Comparison of ENCODE assay signal across 28 cellular contexts in the genomic region with DNA sequence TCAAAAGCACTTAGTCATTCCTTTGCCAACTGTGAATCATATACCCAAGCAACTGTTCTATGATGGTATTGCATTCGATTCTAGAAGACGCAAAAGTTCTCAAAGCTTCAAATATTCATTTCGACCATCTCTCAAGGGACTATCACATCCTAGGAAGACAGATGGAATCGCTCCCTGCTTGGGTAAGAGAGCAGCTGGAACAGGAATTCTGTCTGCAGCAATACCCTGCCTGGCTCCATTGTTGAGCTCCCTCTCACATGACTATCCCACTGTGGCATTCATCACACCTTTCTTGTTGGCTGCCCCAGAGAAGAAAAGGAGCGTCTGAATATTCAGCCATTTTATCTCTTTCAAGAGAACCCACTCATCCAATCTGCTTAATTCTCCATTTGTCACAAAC.
"Had no signal": no experiment of that assay in that cellular context is flagged by ENCODE, and none has a peak within 500 bp of the region (broad histone marks: within the 10 kb centered on the region; RNA-seq: fewer than 3 reads in every experiment).

No MANE protein-coding gene starts in this region.

- H3K9me3 Mint-ChIP-seq: activated B cell treated with CpG ODN at 0.5 μM for 24 hours; activated CD4-positive, alpha-beta memory T cell treated with anti-CD3 and anti-CD28 coated beads, Interleukin-2, amount 10 ng/mL, durations not matched to agents 7 days and 5 days; activated naive CD4-positive, alpha-beta T cell treated with anti-CD3 and anti-CD28 coated beads for 36 hours; activated naive CD8-positive, alpha-beta T cell treated with anti-CD3 and anti-CD28 coated beads, Interleukin-2, amount 10 ng/mL, durations not matched to agents 7 days and 5 days; activated T-cell treated with anti-CD3 and anti-CD28 coated beads, Interleukin-2, amount 50 U/mL, for 72 hours; central memory CD8-positive, alpha-beta T cell; naive thymus-derived CD8-positive, alpha-beta T cell; type B pancreatic cell had no signal

- H3K36me3 Mint-ChIP-seq: activated naive CD8-positive, alpha-beta T cell treated with anti-CD3 and anti-CD28 coated beads, Interleukin-2, amount 10 ng/mL, durations not matched to agents 7 days and 5 days; naive thymus-derived CD8-positive, alpha-beta T cell; type B pancreatic cell had no signal

- H3K4me3 Mint-ChIP-seq: activated B cell treated with CpG ODN at 0.5 μM for 24 hours; activated CD4-positive, alpha-beta memory T cell treated with anti-CD3 and anti-CD28 coated beads, Interleukin-2, amount 10 ng/mL, durations not matched to agents 7 days and 5 days; activated naive CD4-positive, alpha-beta T cell treated with anti-CD3 and anti-CD28 coated beads for 36 hours; activated naive CD8-positive, alpha-beta T cell treated with anti-CD3 and anti-CD28 coated beads, Interleukin-2, amount 10 ng/mL, durations not matched to agents 7 days and 5 days; activated T-cell treated with anti-CD3 and anti-CD28 coated beads, Interleukin-2, amount 50 U/mL, for 72 hours; central memory CD8-positive, alpha-beta T cell; naive thymus-derived CD8-positive, alpha-beta T cell; type B pancreatic cell had no signal

- H3K9me3 ChIP-seq: breast epithelium, esophagus muscularis mucosa, gastrocnemius medialis, lower lobe of right lung, sigmoid colon, testis, vagina had no signal

- H3K27me3 Mint-ChIP-seq: activated B cell treated with CpG ODN at 0.5 μM for 24 hours; activated CD4-positive, alpha-beta memory T cell treated with anti-CD3 and anti-CD28 coated beads, Interleukin-2, amount 10 ng/mL, durations not matched to agents 7 days and 5 days; type B pancreatic cell had no signal

- H3K36me3 ChIP-seq: breast epithelium, esophagus muscularis mucosa, gastrocnemius medialis, lower lobe of right lung, sigmoid colon, vagina had no signal

- H3K27ac Mint-ChIP-seq: activated B cell treated with CpG ODN at 0.5 μM for 24 hours; activated CD4-positive, alpha-beta memory T cell treated with anti-CD3 and anti-CD28 coated beads, Interleukin-2, amount 10 ng/mL, durations not matched to agents 7 days and 5 days; activated naive CD4-positive, alpha-beta T cell treated with anti-CD3 and anti-CD28 coated beads for 36 hours; activated naive CD8-positive, alpha-beta T cell treated with anti-CD3 and anti-CD28 coated beads, Interleukin-2, amount 10 ng/mL, durations not matched to agents 7 days and 5 days; activated T-cell treated with anti-CD3 and anti-CD28 coated beads, Interleukin-2, amount 50 U/mL, for 72 hours; naive thymus-derived CD8-positive, alpha-beta T cell; type B pancreatic cell had no signal

- H3K27me3 ChIP-seq: breast epithelium, esophagus muscularis mucosa, gastrocnemius medialis, sigmoid colon, testis, vagina had no signal

- H3K27ac ChIP-seq: breast epithelium, esophagus muscularis mucosa, gastrocnemius medialis, lower lobe of right lung, sigmoid colon, testis, vagina had no signal

- FAIRE-seq: colon, endothelial cell of umbilical vein, kidney had no signal

- H3K4me1 Mint-ChIP-seq: activated B cell treated with CpG ODN at 0.5 μM for 24 hours; activated CD4-positive, alpha-beta memory T cell treated with anti-CD3 and anti-CD28 coated beads, Interleukin-2, amount 10 ng/mL, durations not matched to agents 7 days and 5 days; activated naive CD8-positive, alpha-beta T cell treated with anti-CD3 and anti-CD28 coated beads, Interleukin-2, amount 10 ng/mL, durations not matched to agents 7 days and 5 days; central memory CD8-positive, alpha-beta T cell; naive thymus-derived CD8-positive, alpha-beta T cell had no signal

- H3K4me3 ChIP-seq: breast epithelium, esophagus muscularis mucosa, gastrocnemius medialis, lower lobe of right lung, sigmoid colon, testis, vagina had no signal

- H3K4me1 ChIP-seq: breast epithelium, gastrocnemius medialis, lower lobe of right lung, testis had no signal

- ATAC-seq: activated T-cell treated with anti-CD3 and anti-CD28 coated beads, Interleukin-2, amount 50 U/mL, for 72 hours; gastrocnemius medialis; left lobe of liver; lower lobe of right lung; naive thymus-derived CD8-positive, alpha-beta T cell had no signal

- DNase-seq: activated B cell treated with CpG ODN at 0.5 μM for 24 hours; activated CD4-positive, alpha-beta memory T cell treated with anti-CD3 and anti-CD28 coated beads, Interleukin-2, amount 10 ng/mL, durations not matched to agents 7 days and 5 days; activated CD4-positive, alpha-beta T cell treated with anti-CD3 and anti-CD28 coated beads for 4 hours; activated effector memory CD4-positive, alpha-beta T cell treated with Interleukin-2 at 50 U/mL for 16 hours; activated naive CD4-positive, alpha-beta T cell treated with anti-CD3 and anti-CD28 coated beads for 36 hours; activated naive CD8-positive, alpha-beta T cell treated with anti-CD3 and anti-CD28 coated beads, Interleukin-2, amount 10 ng/mL, durations not matched to agents 7 days and 5 days; activated T-cell treated with anti-CD3 and anti-CD28 coated beads, Interleukin-2, amount 50 U/mL, for 72 hours; amniotic stem cell; effector memory CD4-positive, alpha-beta T cell; gastrocnemius medialis; head of caudate nucleus; kidney; lower lobe of right lung; naive thymus-derived CD8-positive, alpha-beta T cell; retina; sigmoid colon; stimulated activated CD4-positive, alpha-beta T cell treated with anti-CD3 and anti-CD28 coated beads, Interleukin-2, amount 100 ng/mL, for 48 hours; stimulated activated naive CD4-positive, alpha-beta T cell; T1000; testis had no signal
